Comparison of ENCODE assay signal across 8 cellular contexts in genomic region chr22:38176170-38176741, GRCh38. TPM values are rescaled to one million over a fixed set of nuclear protein-coding genes. Genes with fewer than 3 reads are reported as not detected.
A peak's percentile ranks its signal among the peaks of the same experiment; 100 is the strongest.
DNase-seq lines count a peak whose midpoint lies in the region; ATAC-seq, FAIRE-seq and TF ChIP-seq lines count a peak whose summit lies in the region.

No MANE protein-coding gene starts in this region.

- H3K4me2 ChIP-seq in SK-N-SH: no peak overlapping the region

- DNase-seq in GM12891 (ENCODE audit: insufficient read length, low spot score) (no peak), T-cell (peak in 23 of 34 experiments; percentile 4 to 60 (median 38)), NCI-H146 treated with DMSO at 0.1 percent for 48 hours (lab: John Stamatoyannopoulos, UW; ENCODE audit: unreplicated experiment) (no peak), SK-N-SH (no peak)
- peak in 5 of 9 donors; percentile 9 to 40 (median 26) for DNase-seq in naive thymus-derived CD4-positive, alpha-beta T cell

- CTCF ChIA-PET in T-cell (lab: Charles Lee): interaction anchor here in 1 of 2 donors (1.1 kb wide), 1 partner anchor 16 kb away, joined by 3 read pairs; no protein-coding TSS in a partner anchor
- CTCF ChIA-PET in naive thymus-derived CD4-positive, alpha-beta T cell (lab: Charles Lee): interaction anchor here (1.0 to 1.7 kb wide), 2 partner anchors 38 to 54 kb away, joined by 3 to 4 read pairs; no protein-coding TSS in a partner anchor
- CTCF ChIA-PET in SK-N-SH (lab: Yijun Ruan, JAX): no interaction called here

- peak overlapping the region; percentile 9 to 56 (median 21) for H3K4me3 Mint-ChIP-seq in T-cell
- H3K4me3 Mint-ChIP-seq in dendritic cell treated with granulocyte-macrophage colony-stimulating factor and Interleukin-4, amounts not matched to agents 40 ng/mL and 50 ng/mL, for 4 days: no peak overlapping the region
- peak overlapping the region in 7 of 10 donors; percentile 38 to 73 (median 58) for H3K4me3 Mint-ChIP-seq in naive thymus-derived CD4-positive, alpha-beta T cell

- H3K27me3 Mint-ChIP-seq in T-cell: no peaks in the 10 kb centered on the region
- peaks cover 42% of the 10 kb centered on the region for H3K27me3 Mint-ChIP-seq in dendritic cell treated with granulocyte-macrophage colony-stimulating factor and Interleukin-4, amounts not matched to agents 40 ng/mL and 50 ng/mL, for 4 days
- H3K27me3 Mint-ChIP-seq in naive thymus-derived CD4-positive, alpha-beta T cell: no peaks in the 10 kb centered on the region

- H3K27ac ChIP-seq in naive thymus-derived CD4-positive, alpha-beta T cell (ENCODE audit: low read depth, low read length): peak overlapping the region; percentile 12
- no peak overlapping the region for H3K27ac ChIP-seq in SK-N-SH (ENCODE audit: low read depth in 2 of 2, low read length in 1 of 2)

- no peak for TF ChIP-seq EP300 in SK-N-SH (IDR thresholded peaks at IDR 0.05; ENCODE audit: borderline replicate concordance in 1 of 2, low read depth in 1 of 2, low read length in 1 of 2)

- H3K27ac Mint-ChIP-seq in T-cell: peak overlapping the region; percentile 67 to 89
- peak overlapping the region; percentile 74 for H3K27ac Mint-ChIP-seq in dendritic cell treated with granulocyte-macrophage colony-stimulating factor and Interleukin-4, amounts not matched to agents 40 ng/mL and 50 ng/mL, for 4 days
- H3K27ac Mint-ChIP-seq in naive thymus-derived CD4-positive, alpha-beta T cell: peak overlapping the region in 6 of 9 donors; percentile 8 to 87 (median 62)

- H3K9ac ChIP-seq in SK-N-SH: no peak overlapping the region

- H3K4me3 ChIP-seq in naive thymus-derived CD4-positive, alpha-beta T cell (ENCODE audit: low read length): no peak overlapping the region
- no peak overlapping the region for H3K4me3 ChIP-seq in SK-N-SH (ENCODE audit: low read depth in 2 of 2, low read length in 1 of 2)

- H3K4me1 Mint-ChIP-seq in T-cell: peaks cover 75 to 77% (median 76%) of the 10 kb centered on the region in 3 donors
- H3K4me1 Mint-ChIP-seq in dendritic cell treated with granulocyte-macrophage colony-stimulating factor and Interleukin-4, amounts not matched to agents 40 ng/mL and 50 ng/mL, for 4 days (ENCODE audit: low read depth): peaks cover 61% of the 10 kb centered on the region
- H3K4me1 Mint-ChIP-seq in naive thymus-derived CD4-positive, alpha-beta T cell: peaks cover 53 to 77% (median 64%) of the 10 kb centered on the region in 7 donors

- TF ChIP-seq RAD21 in SK-N-SH (IDR thresholded peaks at IDR 0.05; ENCODE audit: low read length): no peak

- H3K4me1 ChIP-seq in naive thymus-derived CD4-positive, alpha-beta T cell (ENCODE audit: control insufficient read depth in 2 of 2, insufficient read depth in 2 of 2, low read length in 2 of 2): peaks cover 29 to 43% of the 10 kb centered on the region in 2 donors
- peaks cover 0 to 17% of the 10 kb centered on the region in 2 experiments; a peak in 2 of 4 replicates for H3K4me1 ChIP-seq in SK-N-SH (ENCODE audit: control insufficient read depth in 1 of 2, insufficient read depth in 2 of 2, low read depth in 1 of 2, low read length in 1 of 2)

- H3K36me3 Mint-ChIP-seq in T-cell: peaks cover 7% of the 10 kb centered on the region
- H3K36me3 Mint-ChIP-seq in dendritic cell treated with granulocyte-macrophage colony-stimulating factor and Interleukin-4, amounts not matched to agents 40 ng/mL and 50 ng/mL, for 4 days (ENCODE audit: low read depth): peaks cover 5% of the 10 kb centered on the region
- peaks cover 3 to 13% (median 6%) of the 10 kb centered on the region in 5 donors for H3K36me3 Mint-ChIP-seq in naive thymus-derived CD4-positive, alpha-beta T cell

- H4K20me1 ChIP-seq in SK-N-SH (ENCODE audit: insufficient read depth): no peaks in the 10 kb centered on the region

- no peaks in the 10 kb centered on the region for H3K9me2 ChIP-seq in SK-N-SH

- H3K27me3 ChIP-seq in naive thymus-derived CD4-positive, alpha-beta T cell (ENCODE audit: control insufficient read depth in 2 of 2, insufficient read depth in 2 of 2, low read length in 2 of 2): no peaks in the 10 kb centered on the region
- H3K27me3 ChIP-seq in SK-N-SH (ENCODE audit: insufficient read depth): no peaks in the 10 kb centered on the region

- no peaks in the 10 kb centered on the region for H3F3A ChIP-seq in SK-N-SH (replicated peaks; ENCODE audit: insufficient read depth)

- no peak for TF ChIP-seq POLR2A in GM12891 (IDR thresholded peaks at IDR 0.05; ENCODE audit: low read depth, low read length)

- TF ChIP-seq CTCF in SK-N-SH (IDR thresholded peaks at IDR 0.05): no peak

- POLR2A ChIA-PET in T-cell (lab: Charles Lee) (interaction anchor here in 1 of 2 donors (0.5 kb wide), 1 partner anchor 368 kb away, joined by 5 read pairs; the partner anchor contains the start of gene GCAT), SK-N-SH (lab: Yijun Ruan, JAX) (no interaction called here)
- POLR2A ChIA-PET in naive thymus-derived CD4-positive, alpha-beta T cell (lab: Charles Lee): interaction anchor here (0.7 to 1.6 kb wide), 5 partner anchors 9 to 27 kb away, joined by 3 to 12 read pairs (median 4); partner anchors contain the start of gene MAFF

- intact Hi-C loops in dendritic cell treated with granulocyte-macrophage colony-stimulating factor and Interleukin-4, amounts not matched to agents 40 ng/mL and 50 ng/mL, for 4 days (cut with micrococcal nuclease): no loop called here
- intact Hi-C loops in naive thymus-derived CD4-positive, alpha-beta T cell (cut with micrococcal nuclease): no loop called here

- H3K9me3 ChIP-seq in naive thymus-derived CD4-positive, alpha-beta T cell (ENCODE audit: control insufficient read depth in 2 of 3, low read length in 3 of 3): no peaks in the 10 kb centered on the region
- no peaks in the 10 kb centered on the region for H3K9me3 ChIP-seq in SK-N-SH

- peak; percentile 87 for FAIRE-seq in GM12891 (lab: Jason Lieb, UNC)

- WGBS in SK-N-SH (ENCODE audit: low lambda C conversion rate): 97% methylated on average over 6 of the region's 14 CpGs

- no peaks in the 10 kb centered on the region for H3K9me3 Mint-ChIP-seq in T-cell
- H3K9me3 Mint-ChIP-seq in dendritic cell treated with granulocyte-macrophage colony-stimulating factor and Interleukin-4, amounts not matched to agents 40 ng/mL and 50 ng/mL, for 4 days: no peaks in the 10 kb centered on the region
- H3K9me3 Mint-ChIP-seq in naive thymus-derived CD4-positive, alpha-beta T cell: no peaks in the 10 kb centered on the region

- peak in 2 of 4 experiments; percentile 67 to 72 for ATAC-seq in T-cell (replicated peaks in 1 of 4)
- peak; percentile 58 for ATAC-seq in naive thymus-derived CD4-positive, alpha-beta T cell
- ATAC-seq in GM19452 (IDR thresholded peaks at IDR 0.05; ENCODE audit: unreplicated experiment): no peak
- no peak for ATAC-seq in GM18517 (IDR thresholded peaks at IDR 0.05; ENCODE audit: unreplicated experiment)

- no peaks in the 10 kb centered on the region for H3K36me3 ChIP-seq in naive thymus-derived CD4-positive, alpha-beta T cell (ENCODE audit: control insufficient read depth in 2 of 3, insufficient read depth in 3 of 3, low read length in 3 of 3)
- no peaks in the 10 kb centered on the region for H3K36me3 ChIP-seq in SK-N-SH (replicated peaks in 1 of 2; ENCODE audit: control insufficient read depth in 1 of 2, insufficient read depth in 2 of 2, low read length in 1 of 2)

- H3K79me2 ChIP-seq in SK-N-SH (ENCODE audit: insufficient read depth): no peaks in the 10 kb centered on the region

- H2AFZ ChIP-seq in SK-N-SH (ENCODE audit: low read depth): no peak overlapping the region

TF ChIP-seq in GM12891, 5 proteins besides CTCF, POLR2A, EP300 and RAD21:
- no peak for TF ChIP-seq SPI1 (IDR thresholded peaks at IDR 0.05; ENCODE audit: low read depth, low read length)
- TF ChIP-seq PAX5 (IDR thresholded peaks at IDR 0.05; ENCODE audit: insufficient read depth, low read length, severe bottlenecking): no peak
- 0 out of 2 replicates have a peak, but pooled peaks have one; percentile 9 for TF ChIP-seq TAF1 (IDR thresholded peaks at IDR 0.05; ENCODE audit: low read depth, low read length)
- TF ChIP-seq POLR2AphosphoS5 (IDR thresholded peaks at IDR 0.05; ENCODE audit: low read depth, low read length): no peak
- TF ChIP-seq POU2F2 (IDR thresholded peaks at IDR 0.05; ENCODE audit: low read depth, low read length): no peak

TF ChIP-seq in SK-N-SH, 30 proteins besides CTCF, POLR2A, EP300 and RAD21:
- no peak for TF ChIP-seq GATA2 (CRISPR knock-in tag; IDR thresholded peaks at IDR 0.05)
- TF ChIP-seq USF1 (IDR thresholded peaks at IDR 0.05; ENCODE audit: borderline replicate concordance, low read depth): no peak
TF ChIP-seq in SK-N-SH: peak in this region for 0.

RNA-seq across cellular contexts. Expression of gene PLA2G6, which starts 5.4 kb away (rescaled TPM):
- 19.4 TPM for polyA plus RNA-seq in GM12891 (2012; ENCODE audit: low read depth, missing spikeins)
- 100 to 1,000 TPM in 4 of 5 donors, 10 to 100 TPM in 1; 93.6 to 197 (median 162) TPM for total RNA-seq in T-cell
- 100 to 1,000 TPM in 3 of 5 experiments, 10 to 100 TPM in 2; 66.5 to 252 (median 105) TPM for total RNA-seq in naive thymus-derived CD4-positive, alpha-beta T cell
- 1 to 10 TPM; 4.8 to 8.3 TPM for polyA plus RNA-seq in naive thymus-derived CD4-positive, alpha-beta T cell
- 10.5 and 14.5 TPM in 2 replicates for polyA plus RNA-seq in SK-N-SH (2012; rRNA removed)
- 1.7 and 2.8 TPM in 2 replicates for polyA plus RNA-seq in SK-N-SH (2012; cell fraction: cytosol; rRNA removed)
- 89.3 and 95.1 TPM in 2 replicates for polyA plus RNA-seq in SK-N-SH (2012; cell fraction: nucleus; rRNA removed)

RNA-seq across cellular contexts. Expression of gene MAFF, which starts 25.5 kb away (rescaled TPM):
- 2.6 TPM for polyA plus RNA-seq in GM12891 (2012; ENCODE audit: low read depth, missing spikeins)
- total RNA-seq in T-cell: 10 to 100 TPM in 2 of 5 donors, 1 to 10 TPM in 3; 6.5 to 49.9 (median 9.6) TPM
- total RNA-seq in naive thymus-derived CD4-positive, alpha-beta T cell: 10 to 100 TPM in 2 of 5 experiments, 1 to 10 TPM in 3; 4.8 to 72.6 (median 5.5) TPM
- 1 to 10 TPM; 1.6 to 2.3 TPM for polyA plus RNA-seq in naive thymus-derived CD4-positive, alpha-beta T cell
- polyA plus RNA-seq in SK-N-SH (2012; rRNA removed): 7.9 and 8.2 TPM in 2 replicates
- polyA plus RNA-seq in SK-N-SH (2012; cell fraction: cytosol; rRNA removed): 7.0 and 7.4 TPM in 2 replicates
- polyA plus RNA-seq in SK-N-SH (2012; cell fraction: nucleus; rRNA removed): 9.6 and 10.1 TPM in 2 replicates

Comparison
In these comparisons a context has a peak if more than half of its experiments do, and no peak if none do; other contexts are left out.
1. DNase-seq: peak in T-cell (23 of 34) and naive thymus-derived CD4-positive, alpha-beta T cell (5 of 9); none in GM12891 (single experiment), NCI-H146 treated with DMSO at 0.1 percent for 48 hours (single experiment) and SK-N-SH (single experiment).
2. Peak in every context shown above with its lines, with median percentiles within 50 percentile points of each other: H3K27ac Mint-ChIP-seq.